18 cellular contexts compared by ENCODE assay signal in genomic region chr2:197952540-197953202, GRCh38.
A peak's percentile ranks its signal among the peaks of the same experiment; 100 is the strongest.
DNase-seq lines count a peak whose midpoint lies in the region; ATAC-seq and FAIRE-seq lines count a peak whose summit lies in the region.
"Had no signal": no experiment of that assay in that cellular context is flagged by ENCODE, and none has a peak within 500 bp of the region (broad histone marks: within the 10 kb centered on the region; RNA-seq: fewer than 3 reads in every experiment).

No MANE protein-coding gene starts in this region.

- no peaks in the 10 kb centered on the region for H3K9me3 ChIP-seq in effector memory CD4-positive, alpha-beta T cell (ENCODE audit: control insufficient read depth, low read length)

- H3K4me3 ChIP-seq in effector memory CD4-positive, alpha-beta T cell (ENCODE audit: insufficient read depth, low read depth, low read length, poor library complexity, severe bottlenecking), result no peak overlapping the region
- H3K4me3 ChIP-seq: cardiac muscle cell, heart left ventricle, tibial artery had no signal

- no peak for FAIRE-seq in RCC 7860 (lab: Jason Lieb, UNC)
- FAIRE-seq: endothelial cell of umbilical vein had no signal

- no peak overlapping the region for H3K27ac ChIP-seq in effector memory CD4-positive, alpha-beta T cell (ENCODE audit: insufficient read depth, low read length, poor library complexity, severe bottlenecking)
- H3K27ac ChIP-seq: cardiac muscle cell, tibial artery had no signal

- H3K4me1 ChIP-seq in effector memory CD4-positive, alpha-beta T cell (ENCODE audit: control insufficient read depth, insufficient read depth, low read length, poor library complexity, severe bottlenecking), result no peaks in the 10 kb centered on the region

- ATAC-seq in GM21619 (IDR thresholded peaks at IDR 0.05; ENCODE audit: unreplicated experiment), result peak; percentile 62
- ATAC-seq: heart left ventricle, sciatic nerve had no signal

- no peaks in the 10 kb centered on the region for H3K27me3 ChIP-seq in effector memory CD4-positive, alpha-beta T cell (replicated peaks; ENCODE audit: control insufficient read depth, insufficient read depth, low read length, poor library complexity, severe bottlenecking)
- H3K27me3 ChIP-seq: heart left ventricle, tibial artery had no signal

- DNase-seq in activated CD4-positive, CD25-positive, alpha-beta regulatory T cell treated with anti-CD3 and anti-CD28 coated beads, Interleukin-2, amount 50 U/mL, for 16 hours (ENCODE audit: low read depth, low spot score), result peak; percentile 2
- no peak for DNase-seq in activated CD4-positive, CD25-positive, alpha-beta regulatory T cell treated with anti-CD3 and anti-CD28 coated beads, Interleukin-2, amount 50 U/mL, for 72 hours
- peak; percentile 55 for DNase-seq in RCC 7860 (ENCODE audit: low spot score)
- DNase-seq in stimulated activated CD4-positive, alpha-beta T cell treated with anti-CD3 and anti-CD28 coated beads, Interleukin-1b, Interleukin-23, amount 100 ng/mL, for 48 hours, result peak; percentile 45
- DNase-seq in AG08395 (ENCODE audit: low spot score), result no peak
- no peak for DNase-seq in activated CD4-positive, alpha-beta T cell treated with anti-CD3 and anti-CD28 coated beads for 4 hours
- DNase-seq in effector memory CD4-positive, alpha-beta T cell, result no peak
- DNase-seq: 8988T, Calu3, H9, heart left ventricle, NCI-H2029 treated with DMSO at 0.1 percent for 48 hours, SHP77 treated with DMSO at 0.1 percent for 48 hours, tibial artery had no signal

- no peaks in the 10 kb centered on the region for H3K36me3 ChIP-seq in effector memory CD4-positive, alpha-beta T cell (ENCODE audit: control insufficient read depth, insufficient read depth, low read length)
- H3K36me3 ChIP-seq: cardiac muscle cell, heart left ventricle, tibial artery had no signal

Comparison
In these comparisons a context has a peak if more than half of its experiments do, and no peak if none do; other contexts are left out.
1. DNase-seq: peak in activated CD4-positive, CD25-positive, alpha-beta regulatory T cell treated with anti-CD3 and anti-CD28 coated beads, Interleukin-2, amount 50 U/mL, for 16 hours (single experiment), RCC 7860 (single experiment) and stimulated activated CD4-positive, alpha-beta T cell treated with anti-CD3 and anti-CD28 coated beads, Interleukin-1b, Interleukin-23, amount 100 ng/mL, for 48 hours (single experiment); none in activated CD4-positive, CD25-positive, alpha-beta regulatory T cell treated with anti-CD3 and anti-CD28 coated beads, Interleukin-2, amount 50 U/mL, for 72 hours (single experiment), AG08395 (single experiment), activated CD4-positive, alpha-beta T cell treated with anti-CD3 and anti-CD28 coated beads for 4 hours (0 of 2) and effector memory CD4-positive, alpha-beta T cell (0 of 3).